8 cellular contexts compared by ENCODE assay signal in genomic region chr13:45417790-45418534, GRCh38. TPM values are rescaled to one million over a fixed set of nuclear protein-coding genes. Genes with fewer than 3 reads are reported as not detected.
A peak's percentile ranks its signal among the peaks of the same experiment; 100 is the strongest.
DNase-seq lines count a peak whose midpoint lies in the region; ATAC-seq and TF ChIP-seq lines count a peak whose summit lies in the region.

TSS of gene SLC25A30 (minus strand) at chr13:45418373. CDS start at chr13:45411425, 6,948 bp downstream.

- peak within 1 kb of the TSS; percentile 69 to 86 (median 80) for H3K4me3 ChIP-seq in breast epithelium
- H3K4me3 ChIP-seq in iPS-18c (ENCODE audit: insufficient read depth, low read depth, low read length), result peak within 1 kb of the TSS; percentile 77
- H3K4me3 ChIP-seq in skin epidermis, result peak within 1 kb of the TSS; percentile 58 to 76 (median 66)

- peak; percentile 81 for ATAC-seq in GM18520 (IDR thresholded peaks at IDR 0.05; ENCODE audit: unreplicated experiment)
- peak; percentile 58 for ATAC-seq in HG03060 (IDR thresholded peaks at IDR 0.05; ENCODE audit: low read depth, unreplicated experiment)

- H3K4me1 ChIP-seq in breast epithelium, result peaks cover 4 to 6% of the 10 kb centered on the region in 2 donors

- H3K27ac ChIP-seq in VCaP (peak within 1 kb of the TSS; percentile 90), breast epithelium (peak within 1 kb of the TSS; percentile 84 to 92), skin epidermis (peak within 1 kb of the TSS; percentile 46 to 91 (median 84))

- intact Hi-C loops in breast epithelium (cut with DNase I; ENCODE audit: low total_unique reads), result loop anchor here (5.0 kb wide), 1 partner anchor 49 kb away; no protein-coding TSS in a partner anchor

- H3K36me3 ChIP-seq in breast epithelium, result no peaks in the 10 kb centered on the region

- no peak for TF ChIP-seq CTCF in VCaP (conservative IDR thresholded peaks at IDR 0.05)
- no peak for TF ChIP-seq CTCF in breast epithelium (IDR thresholded peaks at IDR 0.05)

- DNase-seq in 8988T (peak; percentile 85), NCI-H2171 treated with DMSO at 0.1 percent for 48 hours (lab: John Stamatoyannopoulos, UW) (peak; percentile 89), breast epithelium (ENCODE audit: low spot score in 2 of 2) (peak; percentile 90 to 91)

- H3K27me3 ChIP-seq in breast epithelium, result no peaks in the 10 kb centered on the region

- no peak for TF ChIP-seq POLR2A in breast epithelium (IDR thresholded peaks at IDR 0.05)

- H3K9me3 ChIP-seq in breast epithelium (no peaks in the 10 kb centered on the region), iPS-18c (ENCODE audit: control insufficient read depth, insufficient read depth, low read length) (no peaks in the 10 kb centered on the region)

RNA-seq across cellular contexts. Expression of gene SLC25A30, which starts in this region (rescaled TPM):
- total RNA-seq in breast epithelium, result 10 to 100 TPM; 11.7 to 20.3 (median 14.4) TPM

Comparison
In these comparisons a context has a peak if more than half of its experiments do, and no peak if none do; other contexts are left out.
1. Peak in every context shown above with its lines: DNase-seq, ATAC-seq, H3K4me3 ChIP-seq and H3K27ac ChIP-seq.